Comparison of ENCODE assay signal across 12 cellular contexts in the genomic region with DNA sequence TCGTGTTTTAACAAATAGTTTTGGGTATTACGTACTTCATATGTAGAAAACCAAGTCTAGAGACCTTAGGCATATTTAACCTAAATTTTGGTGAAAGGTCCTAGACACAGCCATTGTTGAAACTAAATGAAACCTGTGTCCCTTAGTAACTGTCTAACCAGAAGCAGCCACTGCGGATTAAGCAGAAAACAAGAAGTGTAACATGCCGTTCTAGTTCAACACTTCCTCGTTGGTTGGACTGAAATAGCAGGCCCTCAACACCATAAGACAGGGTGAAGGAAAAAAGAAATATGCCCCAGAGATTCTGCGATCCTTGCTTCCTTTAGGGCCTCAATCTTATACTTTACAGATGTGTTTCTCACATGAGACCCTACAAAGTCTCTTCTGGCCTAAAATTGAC. TPM values are rescaled to one million over a fixed set of nuclear protein-coding genes. Genes with fewer than 3 reads are reported as not detected.
DNase-seq lines count a peak whose midpoint lies in the region; ATAC-seq and TF ChIP-seq lines count a peak whose summit lies in the region.
"Had no signal": no experiment of that assay in that cellular context is flagged by ENCODE, and none has a peak within 500 bp of the region (broad histone marks: within the 10 kb centered on the region; RNA-seq: fewer than 3 reads in every experiment).

No MANE protein-coding gene starts in this region.

- H3K27me3 ChIP-seq in GM23338 (ENCODE audit: insufficient read depth): no peaks in the 10 kb centered on the region
- H3K27me3 ChIP-seq: upper lobe of left lung had no signal

- H3K27me3 Mint-ChIP-seq in CD14-positive monocyte (ENCODE audit: low read depth in 3 of 3): peaks cover 6 to 12% (median 11%) of the 10 kb centered on the region in 3 donors
- H3K27me3 Mint-ChIP-seq in GM23338 (ENCODE audit: insufficient read depth, low read depth, poor library complexity): peaks cover 17% of the 10 kb centered on the region
- H3K27me3 Mint-ChIP-seq in T-cell: no peaks in the 10 kb centered on the region

- CTCF ChIA-PET in T-cell (lab: Charles Lee): no interaction called here

- H3K9me3 Mint-ChIP-seq in CD14-positive monocyte: no peaks in the 10 kb centered on the region
- no peaks in the 10 kb centered on the region for H3K9me3 Mint-ChIP-seq in GM23338
- no peaks in the 10 kb centered on the region for H3K9me3 Mint-ChIP-seq in T-cell

- H4K20me1 ChIP-seq in GM23338 (replicated peaks; ENCODE audit: insufficient read depth): peaks cover 34% of the 10 kb centered on the region

- H3K4me1 ChIP-seq in GM23338 (ENCODE audit: insufficient read depth): peaks cover 8% of the 10 kb centered on the region

- no peak for TF ChIP-seq POLR2A in lower leg skin (IDR thresholded peaks at IDR 0.05)

- H3K4me3 ChIP-seq in GM23338 (no peak overlapping the region), lower leg skin (ENCODE audit: low read depth, poor library complexity, severe bottlenecking) (no peak overlapping the region)

- H3K27ac ChIP-seq in GM23338 (ENCODE audit: low read depth): no peak overlapping the region
- H3K27ac ChIP-seq: upper lobe of left lung had no signal

- peaks cover 54% of the 10 kb centered on the region for H3K79me2 ChIP-seq in GM23338 (replicated peaks; ENCODE audit: insufficient read depth)

- no peak for ATAC-seq in GM23338
- no peak for ATAC-seq in T-cell (replicated peaks in 1 of 4)
- no peak for ATAC-seq in GM19351 (IDR thresholded peaks at IDR 0.05; ENCODE audit: unreplicated experiment)
- ATAC-seq in GM18909 (IDR thresholded peaks at IDR 0.05; ENCODE audit: poor library complexity, unreplicated experiment): no peak

- H3K4me2 ChIP-seq in GM23338: no peak overlapping the region

- H3K4me3 Mint-ChIP-seq in CD14-positive monocyte: peak overlapping the region; percentile 30 to 44
- H3K4me3 Mint-ChIP-seq in GM23338: peak overlapping the region; percentile 81
- peak overlapping the region; percentile 63 to 96 (median 90) for H3K4me3 Mint-ChIP-seq in T-cell

- no peaks in the 10 kb centered on the region for H3K36me3 ChIP-seq in GM23338 (ENCODE audit: insufficient read depth)

- intact Hi-C loops in CD14-positive monocyte (cut with micrococcal nuclease): loop anchor here in 1 of 2 donors (5.0 kb wide), 1 partner anchor 103 kb away; the partner anchor contains the start of gene MARK2
- intact Hi-C loops in lower leg skin (cut with DNase I; ENCODE audit: low total_unique reads): loop anchor here (10.0 kb wide), 1 partner anchor 176 kb away; the partner anchor contains the start of gene ZFTA

- H2AFZ ChIP-seq in GM23338: no peak overlapping the region

- H3K4me1 Mint-ChIP-seq in CD14-positive monocyte (peaks cover 35% of the 10 kb centered on the region), GM23338 (peaks cover 11% of the 10 kb centered on the region), T-cell (peaks cover 17 to 30% (median 25%) of the 10 kb centered on the region in 3 donors)

- TF ChIP-seq CTCF in CD14-positive monocyte (IDR thresholded peaks at IDR 0.05) (no peak), GM23338 (conservative IDR thresholded peaks at IDR 0.05; ENCODE audit: low read depth in 2 of 2) (no peak), lower leg skin (IDR thresholded peaks at IDR 0.05) (no peak)

- peak overlapping the region; percentile 72 to 87 (median 84) for H3K27ac Mint-ChIP-seq in CD14-positive monocyte
- no peak overlapping the region; the same call in 1 of the 2 replicates for H3K27ac Mint-ChIP-seq in GM23338
- peak overlapping the region in 1 of 2 donors; percentile 45 for H3K27ac Mint-ChIP-seq in T-cell

- no peaks in the 10 kb centered on the region for H3K36me3 Mint-ChIP-seq in CD14-positive monocyte
- H3K36me3 Mint-ChIP-seq in GM23338 (ENCODE audit: low read depth): peaks cover under 1% of the 10 kb centered on the region; the same call in 2 of the 3 replicates
- no peaks in the 10 kb centered on the region for H3K36me3 Mint-ChIP-seq in T-cell

- WGBS in lower leg skin, 2 donors: 72 to 78% methylated on average over 6 of the region's 6 CpGs

- peaks cover 30% of the 10 kb centered on the region for H3F3A ChIP-seq in GM23338 (replicated peaks; ENCODE audit: low read depth)

- DNase-seq in CD14-positive monocyte (ENCODE audit: low spot score) (no peak), GM23338 (ENCODE audit: low spot score) (no peak), T-cell (no peak), medulla oblongata (ENCODE audit: extremely low spot score) (peak; percentile 55), lower leg skin (ENCODE audit: low spot score in 2 of 2) (no peak), NCI-H526 treated with DMSO at 0.1 percent for 48 hours (lab: John Stamatoyannopoulos, UW) (no peak)
- DNase-seq: DMS153, NCI-H524, occipital lobe, upper lobe of left lung had no signal

- H3K9me2 ChIP-seq in GM23338 (ENCODE audit: insufficient read depth): no peaks in the 10 kb centered on the region

- POLR2A ChIA-PET in T-cell (lab: Charles Lee): no interaction called here

TF ChIP-seq in GM23338, 12 proteins besides CTCF, POLR2A, EP300 and RAD21:
- TF ChIP-seq EZH2phosphoT487 (IDR thresholded peaks at IDR 0.05; ENCODE audit: unreplicated experiment) (no peak), NANOG (IDR thresholded peaks at IDR 0.05; ENCODE audit: borderline replicate concordance) (no peak), ZNF114 (CRISPR knock-in tag; IDR thresholded peaks at IDR 0.05) (no peak), POLR2AphosphoS5 (IDR thresholded peaks at IDR 0.05; ENCODE audit: low read depth) (no peak), ZNF331 (CRISPR knock-in tag; IDR thresholded peaks at IDR 0.05; ENCODE audit: low read depth) (no peak), CREB1 (CRISPR knock-in tag; IDR thresholded peaks at IDR 0.05; ENCODE audit: low read depth) (no peak)
- TF ChIP-seq, protein P1, sequence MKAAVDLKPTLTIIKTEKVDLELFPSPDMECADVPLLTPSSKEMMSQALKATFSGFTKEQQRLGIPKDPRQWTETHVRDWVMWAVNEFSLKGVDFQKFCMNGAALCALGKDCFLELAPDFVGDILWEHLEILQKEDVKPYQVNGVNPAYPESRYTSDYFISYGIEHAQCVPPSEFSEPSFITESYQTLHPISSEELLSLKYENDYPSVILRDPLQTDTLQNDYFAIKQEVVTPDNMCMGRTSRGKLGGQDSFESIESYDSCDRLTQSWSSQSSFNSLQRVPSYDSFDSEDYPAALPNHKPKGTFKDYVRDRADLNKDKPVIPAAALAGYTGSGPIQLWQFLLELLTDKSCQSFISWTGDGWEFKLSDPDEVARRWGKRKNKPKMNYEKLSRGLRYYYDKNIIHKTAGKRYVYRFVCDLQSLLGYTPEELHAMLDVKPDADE (IDR thresholded peaks at IDR 0.05): no peak
TF ChIP-seq in GM23338: peak in this region for 0.

RNA-seq across cellular contexts. Expression of gene NAA40, which starts 2.0 kb away (rescaled TPM):
- polyA plus RNA-seq in CD14-positive monocyte (1 to 10 TPM; 1.5 to 1.6 TPM), GM23338 (2016; fragmentation: Nextera tagmentation; extraction: Ambion mirVana) (10.1 and 12.1 TPM in 2 replicates)
- total RNA-seq in GM23338 (2014; rRNA removed; shearing (Covaris generic)): 24.6 and 26.8 TPM in 2 replicates
- total RNA-seq in T-cell (10 to 100 TPM; 19.0 to 27.5 (median 23.5) TPM), lower leg skin (10 to 100 TPM in 1 of 4 donors, 1 to 10 TPM in 3; 3.0 to 10.2 (median 6.1) TPM)

RNA-seq across cellular contexts. Expression of gene RCOR2, which starts 23.8 kb away (rescaled TPM):
- not detected for polyA plus RNA-seq in CD14-positive monocyte
- 60.1 and 66.9 TPM in 2 replicates for total RNA-seq in GM23338 (2014; rRNA removed; shearing (Covaris generic))
- 4.7 and 5.5 TPM in 2 replicates for polyA plus RNA-seq in GM23338 (2016; fragmentation: Nextera tagmentation; extraction: Ambion mirVana)
- total RNA-seq in T-cell: under 1 TPM in 3 of 5 donors, not detected in 2; 0.09 to 0.26 (median 0.10) TPM
- total RNA-seq in lower leg skin: under 1 TPM in 1 of 4 donors, not detected in 3; 0.16 TPM

RNA-seq across cellular contexts. Expression of gene COX8A, which starts 33.6 kb away (rescaled TPM):
- polyA plus RNA-seq in CD14-positive monocyte (100 to 1,000 TPM; 526 to 588 TPM), GM23338 (2016; fragmentation: Nextera tagmentation; extraction: Ambion mirVana) (483 and 516 TPM in 2 replicates)
- total RNA-seq in GM23338 (2014; rRNA removed; shearing (Covaris generic)): 385 and 427 TPM in 2 replicates
- total RNA-seq in T-cell (100 to 1,000 TPM; 108 to 152 (median 125) TPM), lower leg skin (100 to 1,000 TPM; 373 to 510 (median 455) TPM)

RNA-seq across cellular contexts. Expression of gene OTUB1, which starts 45.5 kb away (rescaled TPM):
- polyA plus RNA-seq in CD14-positive monocyte: 100 to 1,000 TPM; 140 to 170 TPM
- total RNA-seq in GM23338 (2014; rRNA removed; shearing (Covaris generic)): 94.7 and 122 TPM in 2 replicates
- polyA plus RNA-seq in GM23338 (2016; fragmentation: Nextera tagmentation; extraction: Ambion mirVana): 193 and 207 TPM in 2 replicates
- 10 to 100 TPM; 63.1 to 76.7 (median 67.2) TPM for total RNA-seq in T-cell
- total RNA-seq in lower leg skin: 10 to 100 TPM; 48.8 to 94.8 (median 81.7) TPM

Comparison
In these comparisons a context has a peak if more than half of its experiments do, and no peak if none do; other contexts are left out.
1. H3K4me3 Mint-ChIP-seq: peak in every context shown above with its lines; median percentile 90 in T-cell; 81 in GM23338; 37 in CD14-positive monocyte.
2. RNA of gene RCOR2, which starts 23.8 kb away (total RNA-seq): 60.1 to 66.9 TPM in GM23338; 0.09 to 0.26 TPM in T-cell and 0.16 TPM in lower leg skin; every median in the first group is over 10 times any median in the second.